Comparison of ENCODE assay signal across 1 cellular context in genomic region chr12:92928962-92929915, GRCh38.
TF ChIP-seq lines count a peak whose summit lies in the region.

EEA1 (minus strand) TSS chr12:92929295; CDS start chr12:92929066, 229 bp downstream.

TF ChIP-seq in HepG2, 621 proteins besides CTCF, POLR2A, EP300 and RAD21 (continued from another document and continues in another):
- TF ChIP-seq PREB (CRISPR knock-in tag; IDR thresholded peaks at IDR 0.05): no peak
- no peak for TF ChIP-seq NFIC (IDR thresholded peaks at IDR 0.05; ENCODE audit: low read length)
- TF ChIP-seq RXRB (CRISPR knock-in tag; IDR thresholded peaks at IDR 0.05; ENCODE audit: borderline replicate concordance): peak; percentile 51; the same call in 1 of the 2 replicates
- TF ChIP-seq, protein P1, sequence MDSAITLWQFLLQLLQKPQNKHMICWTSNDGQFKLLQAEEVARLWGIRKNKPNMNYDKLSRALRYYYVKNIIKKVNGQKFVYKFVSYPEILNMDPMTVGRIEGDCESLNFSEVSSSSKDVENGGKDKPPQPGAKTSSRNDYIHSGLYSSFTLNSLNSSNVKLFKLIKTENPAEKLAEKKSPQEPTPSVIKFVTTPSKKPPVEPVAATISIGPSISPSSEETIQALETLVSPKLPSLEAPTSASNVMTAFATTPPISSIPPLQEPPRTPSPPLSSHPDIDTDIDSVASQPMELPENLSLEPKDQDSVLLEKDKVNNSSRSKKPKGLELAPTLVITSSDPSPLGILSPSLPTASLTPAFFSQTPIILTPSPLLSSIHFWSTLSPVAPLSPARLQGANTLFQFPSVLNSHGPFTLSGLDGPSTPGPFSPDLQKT (CRISPR knock-in tag; IDR thresholded peaks at IDR 0.05; ENCODE audit: borderline replicate concordance): no peak
- TF ChIP-seq ZNF576 (CRISPR knock-in tag; IDR thresholded peaks at IDR 0.05): no peak
- peak; percentile 92 for TF ChIP-seq HOXA3 (CRISPR knock-in tag; IDR thresholded peaks at IDR 0.05)
- TF ChIP-seq ZNF337 (CRISPR knock-in tag; IDR thresholded peaks at IDR 0.05; ENCODE audit: borderline replicate concordance, low read depth): no peak
- peak; percentile 99 for TF ChIP-seq ZNF605 (CRISPR knock-in tag; IDR thresholded peaks at IDR 0.05)
- no peak for TF ChIP-seq POLR2AphosphoS2 (IDR thresholded peaks at IDR 0.05; ENCODE audit: low read depth, low read length)
- TF ChIP-seq LRRFIP1 (CRISPR knock-in tag; conservative IDR thresholded peaks at IDR 0.05): no peak
- TF ChIP-seq HINFP (CRISPR knock-in tag; IDR thresholded peaks at IDR 0.05; ENCODE audit: low read depth): peak; percentile 54; the same call in 1 of the 2 replicates
- peak; percentile 88 for TF ChIP-seq IKZF4 (CRISPR knock-in tag; IDR thresholded peaks at IDR 0.05; ENCODE audit: borderline replicate concordance, low read depth, not compliant biosample characterization)
- peak; percentile 29; the same call in 1 of the 2 replicates for TF ChIP-seq FOXK1 (CRISPR knock-in tag; IDR thresholded peaks at IDR 0.05; ENCODE audit: borderline replicate concordance, low read depth)
- TF ChIP-seq, protein P2, sequence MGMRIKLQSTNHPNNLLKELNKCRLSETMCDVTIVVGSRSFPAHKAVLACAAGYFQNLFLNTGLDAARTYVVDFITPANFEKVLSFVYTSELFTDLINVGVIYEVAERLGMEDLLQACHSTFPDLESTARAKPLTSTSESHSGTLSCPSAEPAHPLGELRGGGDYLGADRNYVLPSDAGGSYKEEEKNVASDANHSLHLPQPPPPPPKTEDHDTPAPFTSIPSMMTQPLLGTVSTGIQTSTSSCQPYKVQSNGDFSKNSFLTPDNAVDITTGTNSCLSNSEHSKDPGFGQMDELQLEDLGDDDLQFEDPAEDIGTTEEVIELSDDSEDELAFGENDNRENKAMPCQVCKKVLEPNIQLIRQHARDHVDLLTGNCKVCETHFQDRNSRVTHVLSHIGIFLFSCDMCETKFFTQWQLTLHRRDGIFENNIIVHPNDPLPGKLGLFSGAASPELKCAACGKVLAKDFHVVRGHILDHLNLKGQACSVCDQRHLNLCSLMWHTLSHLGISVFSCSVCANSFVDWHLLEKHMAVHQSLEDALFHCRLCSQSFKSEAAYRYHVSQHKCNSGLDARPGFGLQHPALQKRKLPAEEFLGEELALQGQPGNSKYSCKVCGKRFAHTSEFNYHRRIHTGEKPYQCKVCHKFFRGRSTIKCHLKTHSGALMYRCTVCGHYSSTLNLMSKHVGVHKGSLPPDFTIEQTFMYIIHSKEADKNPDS (CRISPR knock-in tag; IDR thresholded peaks at IDR 0.05): no peak
- TF ChIP-seq ZSCAN21 (CRISPR knock-in tag; IDR thresholded peaks at IDR 0.05; ENCODE audit: borderline replicate concordance): peak; percentile 93
- TF ChIP-seq ZNF552 (CRISPR knock-in tag; IDR thresholded peaks at IDR 0.05; ENCODE audit: borderline replicate concordance): peak; percentile 87; the same call in 1 of the 2 replicates
- TF ChIP-seq, protein P3, sequence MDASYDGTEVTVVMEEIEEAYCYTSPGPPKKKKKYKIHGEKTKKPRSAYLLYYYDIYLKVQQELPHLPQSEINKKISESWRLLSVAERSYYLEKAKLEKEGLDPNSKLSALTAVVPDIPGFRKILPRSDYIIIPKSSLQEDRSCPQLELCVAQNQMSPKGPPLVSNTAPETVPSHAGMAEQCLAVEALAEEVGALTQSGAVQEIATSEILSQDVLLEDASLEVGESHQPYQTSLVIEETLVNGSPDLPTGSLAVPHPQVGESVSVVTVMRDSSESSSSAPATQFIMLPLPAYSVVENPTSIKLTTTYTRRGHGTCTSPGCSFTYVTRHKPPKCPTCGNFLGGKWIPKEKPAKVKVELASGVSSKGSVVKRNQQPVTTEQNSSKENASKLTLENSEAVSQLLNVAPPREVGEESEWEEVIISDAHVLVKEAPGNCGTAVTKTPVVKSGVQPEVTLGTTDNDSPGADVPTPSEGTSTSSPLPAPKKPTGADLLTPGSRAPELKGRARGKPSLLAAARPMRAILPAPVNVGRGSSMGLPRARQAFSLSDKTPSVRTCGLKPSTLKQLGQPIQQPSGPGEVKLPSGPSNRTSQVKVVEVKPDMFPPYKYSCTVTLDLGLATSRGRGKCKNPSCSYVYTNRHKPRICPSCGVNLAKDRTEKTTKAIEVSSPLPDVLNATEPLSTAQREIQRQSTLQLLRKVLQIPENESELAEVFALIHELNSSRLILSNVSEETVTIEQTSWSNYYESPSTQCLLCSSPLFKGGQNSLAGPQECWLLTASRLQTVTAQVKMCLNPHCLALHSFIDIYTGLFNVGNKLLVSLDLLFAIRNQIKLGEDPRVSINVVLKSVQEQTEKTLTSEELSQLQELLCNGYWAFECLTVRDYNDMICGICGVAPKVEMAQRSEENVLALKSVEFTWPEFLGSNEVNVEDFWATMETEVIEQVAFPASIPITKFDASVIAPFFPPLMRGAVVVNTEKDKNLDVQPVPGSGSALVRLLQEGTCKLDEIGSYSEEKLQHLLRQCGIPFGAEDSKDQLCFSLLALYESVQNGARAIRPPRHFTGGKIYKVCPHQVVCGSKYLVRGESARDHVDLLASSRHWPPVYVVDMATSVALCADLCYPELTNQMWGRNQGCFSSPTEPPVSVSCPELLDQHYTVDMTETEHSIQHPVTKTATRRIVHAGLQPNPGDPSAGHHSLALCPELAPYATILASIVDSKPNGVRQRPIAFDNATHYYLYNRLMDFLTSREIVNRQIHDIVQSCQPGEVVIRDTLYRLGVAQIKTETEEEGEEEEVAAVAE (CRISPR knock-in tag; IDR thresholded peaks at IDR 0.05; ENCODE audit: borderline replicate concordance): no peak
- TF ChIP-seq ZNF720 (CRISPR knock-in tag; IDR thresholded peaks at IDR 0.05): no peak
- TF ChIP-seq NFATC3 (CRISPR knock-in tag; IDR thresholded peaks at IDR 0.05): peak; percentile 30; the same call in 1 of the 2 replicates
- TF ChIP-seq MAX (IDR thresholded peaks at IDR 0.05): peak; percentile 99
- TF ChIP-seq HMG20B (CRISPR knock-in tag; conservative IDR thresholded peaks at IDR 0.05): 0 out of 2 replicates have a peak, but pooled peaks have one; percentile 20
- no peak for TF ChIP-seq ZFP1 (CRISPR knock-in tag; IDR thresholded peaks at IDR 0.05)
- TF ChIP-seq, protein P4, sequence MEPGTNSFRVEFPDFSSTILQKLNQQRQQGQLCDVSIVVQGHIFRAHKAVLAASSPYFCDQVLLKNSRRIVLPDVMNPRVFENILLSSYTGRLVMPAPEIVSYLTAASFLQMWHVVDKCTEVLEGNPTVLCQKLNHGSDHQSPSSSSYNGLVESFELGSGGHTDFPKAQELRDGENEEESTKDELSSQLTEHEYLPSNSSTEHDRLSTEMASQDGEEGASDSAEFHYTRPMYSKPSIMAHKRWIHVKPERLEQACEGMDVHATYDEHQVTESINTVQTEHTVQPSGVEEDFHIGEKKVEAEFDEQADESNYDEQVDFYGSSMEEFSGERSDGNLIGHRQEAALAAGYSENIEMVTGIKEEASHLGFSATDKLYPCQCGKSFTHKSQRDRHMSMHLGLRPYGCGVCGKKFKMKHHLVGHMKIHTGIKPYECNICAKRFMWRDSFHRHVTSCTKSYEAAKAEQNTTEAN (CRISPR knock-in tag; conservative IDR thresholded peaks at IDR 0.05): peak; percentile 79
- peak; percentile 79 to 84 for TF ChIP-seq MAFK (conservative IDR thresholded peaks at IDR 0.05 in 1 of 2, IDR thresholded peaks at IDR 0.05 in 1 of 2; ENCODE audit: low read length in 2 of 2)
- no peak for TF ChIP-seq MBD4 (IDR thresholded peaks at IDR 0.05; ENCODE audit: borderline replicate concordance, low read length)
- TF ChIP-seq ZNF264 (CRISPR knock-in tag; IDR thresholded peaks at IDR 0.05): no peak
- TF ChIP-seq, protein P5, sequence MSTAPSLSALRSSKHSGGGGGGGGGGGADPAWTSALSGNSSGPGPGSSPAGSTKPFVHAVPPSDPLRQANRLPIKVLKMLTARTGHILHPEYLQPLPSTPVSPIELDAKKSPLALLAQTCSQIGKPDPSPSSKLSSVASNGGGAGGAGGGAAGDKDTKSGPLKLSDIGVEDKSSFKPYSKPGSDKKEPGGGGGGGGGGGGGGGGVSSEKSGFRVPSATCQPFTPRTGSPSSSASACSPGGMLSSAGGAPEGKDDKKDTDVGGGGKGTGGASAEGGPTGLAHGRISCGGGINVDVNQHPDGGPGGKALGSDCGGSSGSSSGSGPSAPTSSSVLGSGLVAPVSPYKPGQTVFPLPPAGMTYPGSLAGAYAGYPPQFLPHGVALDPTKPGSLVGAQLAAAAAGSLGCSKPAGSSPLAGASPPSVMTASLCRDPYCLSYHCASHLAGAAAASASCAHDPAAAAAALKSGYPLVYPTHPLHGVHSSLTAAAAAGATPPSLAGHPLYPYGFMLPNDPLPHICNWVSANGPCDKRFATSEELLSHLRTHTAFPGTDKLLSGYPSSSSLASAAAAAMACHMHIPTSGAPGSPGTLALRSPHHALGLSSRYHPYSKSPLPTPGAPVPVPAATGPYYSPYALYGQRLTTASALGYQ (CRISPR knock-in tag; IDR thresholded peaks at IDR 0.05): peak; percentile 65; the same call in 1 of the 2 replicates
- no peak for TF ChIP-seq GZF1 (CRISPR knock-in tag; IDR thresholded peaks at IDR 0.05)
- TF ChIP-seq, protein P6, sequence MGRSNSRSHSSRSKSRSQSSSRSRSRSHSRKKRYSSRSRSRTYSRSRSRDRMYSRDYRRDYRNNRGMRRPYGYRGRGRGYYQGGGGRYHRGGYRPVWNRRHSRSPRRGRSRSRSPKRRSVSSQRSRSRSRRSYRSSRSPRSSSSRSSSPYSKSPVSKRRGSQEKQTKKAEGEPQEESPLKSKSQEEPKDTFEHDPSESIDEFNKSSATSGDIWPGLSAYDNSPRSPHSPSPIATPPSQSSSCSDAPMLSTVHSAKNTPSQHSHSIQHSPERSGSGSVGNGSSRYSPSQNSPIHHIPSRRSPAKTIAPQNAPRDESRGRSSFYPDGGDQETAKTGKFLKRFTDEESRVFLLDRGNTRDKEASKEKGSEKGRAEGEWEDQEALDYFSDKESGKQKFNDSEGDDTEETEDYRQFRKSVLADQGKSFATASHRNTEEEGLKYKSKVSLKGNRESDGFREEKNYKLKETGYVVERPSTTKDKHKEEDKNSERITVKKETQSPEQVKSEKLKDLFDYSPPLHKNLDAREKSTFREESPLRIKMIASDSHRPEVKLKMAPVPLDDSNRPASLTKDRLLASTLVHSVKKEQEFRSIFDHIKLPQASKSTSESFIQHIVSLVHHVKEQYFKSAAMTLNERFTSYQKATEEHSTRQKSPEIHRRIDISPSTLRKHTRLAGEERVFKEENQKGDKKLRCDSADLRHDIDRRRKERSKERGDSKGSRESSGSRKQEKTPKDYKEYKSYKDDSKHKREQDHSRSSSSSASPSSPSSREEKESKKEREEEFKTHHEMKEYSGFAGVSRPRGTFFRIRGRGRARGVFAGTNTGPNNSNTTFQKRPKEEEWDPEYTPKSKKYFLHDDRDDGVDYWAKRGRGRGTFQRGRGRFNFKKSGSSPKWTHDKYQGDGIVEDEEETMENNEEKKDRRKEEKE (IDR thresholded peaks at IDR 0.05): no peak
- TF ChIP-seq SMAD9 (CRISPR knock-in tag; IDR thresholded peaks at IDR 0.05): peak; percentile 89
- TF ChIP-seq ZBTB1 (CRISPR knock-in tag; IDR thresholded peaks at IDR 0.05; ENCODE audit: borderline replicate concordance): no peak
- peak; percentile 88 for TF ChIP-seq ZNF792 (CRISPR knock-in tag; IDR thresholded peaks at IDR 0.05)
- TF ChIP-seq ZMAT5 (CRISPR knock-in tag; IDR thresholded peaks at IDR 0.05; ENCODE audit: borderline replicate concordance, low read depth): no peak
- TF ChIP-seq ZNF543 (CRISPR knock-in tag; IDR thresholded peaks at IDR 0.05): peak; percentile 96
- no peak for TF ChIP-seq ZNF496 (CRISPR knock-in tag; IDR thresholded peaks at IDR 0.05; ENCODE audit: insufficient replicate concordance)
- peak; percentile 91 for TF ChIP-seq BORCS8-MEF2B (CRISPR knock-in tag; IDR thresholded peaks at IDR 0.05)
